ENCODE assay signal across 7 cellular contexts in genomic region chr5:132415516-132415915, GRCh38. TPM values are rescaled to one million over a fixed set of nuclear protein-coding genes. Genes with fewer than 3 reads are reported as not detected.
DNase-seq lines count a peak whose midpoint lies in the region; ATAC-seq, FAIRE-seq and TF ChIP-seq lines count a peak whose summit lies in the region.
"Not testable (repeated sequence)": the region's sequence is repeated elsewhere in the genome, so short reads cannot be mapped to it uniquely, and the experiment has no call there.

No MANE protein-coding gene starts in this region.

- H3K27ac ChIP-seq in RWPE1 (peak overlapping the region; percentile 86), adrenal gland (peak overlapping the region in 3 of 5 donors; percentile 12 to 75 (median 53)), esophagus muscularis mucosa (replicated peaks in 1 of 4) (peak overlapping the region; percentile 96 to 99 (median 98)), right lobe of liver (peak overlapping the region; percentile 76 to 99 (median 98)), osteoblast (ENCODE audit: low read depth, low read length) (peak overlapping the region; percentile 90), stomach smooth muscle (ENCODE audit: low read length) (peak overlapping the region; percentile 7)

- not testable (repeated sequence) for TF ChIP-seq EP300 in esophagus muscularis mucosa (IDR thresholded peaks at IDR 0.05)

- H3K9me3 ChIP-seq in adrenal gland (replicated peaks in 1 of 3); esophagus muscularis mucosa; right lobe of liver; osteoblast (ENCODE audit: low read depth, low read length); stomach smooth muscle (ENCODE audit: control insufficient read depth in 2 of 2, low read length in 2 of 2): not testable (repeated sequence)

- H3K9ac ChIP-seq in stomach smooth muscle (ENCODE audit: low read length in 2 of 2): peak overlapping the region in 1 of 2 donors; percentile 40

- POLR2A ChIA-PET in RWPE1 (lab: Yijun Ruan, JAX; ENCODE audit: low non-redundant PET): not testable (repeated sequence)

- H3K27me3 ChIP-seq in adrenal gland; esophagus muscularis mucosa; right lobe of liver; osteoblast (ENCODE audit: insufficient read depth, low read length); stomach smooth muscle (ENCODE audit: control insufficient read depth in 1 of 2, insufficient read depth in 2 of 2, low read length in 2 of 2): not testable (repeated sequence)

- H3K4me1 ChIP-seq in adrenal gland (replicated peaks in 1 of 2) (peaks cover 38 to 76% of the 10 kb centered on the region in 2 donors), esophagus muscularis mucosa (peaks cover 84 to 94% (median 90%) of the 10 kb centered on the region in 4 donors), right lobe of liver (peaks cover 0 to 81% (median 38%) of the 10 kb centered on the region in 4 donors), osteoblast (ENCODE audit: insufficient read depth, low read length) (peaks cover 59% of the 10 kb centered on the region), stomach smooth muscle (ENCODE audit: control insufficient read depth, insufficient read depth, low read length) (peaks cover 37% of the 10 kb centered on the region)

- H4K20me1 ChIP-seq in osteoblast (ENCODE audit: insufficient read depth, low read length): not testable (repeated sequence)

- FAIRE-seq in GM12892 (lab: Jason Lieb, UNC): peak; percentile 50

- peaks cover 56% of the 10 kb centered on the region for H3K79me2 ChIP-seq in osteoblast (ENCODE audit: insufficient read depth, low read length)

- 85 to 89% (median 87%) methylated on average over 7 of the region's 7 CpGs for WGBS in adrenal gland, 4 donors
- 91% methylated on average over 7 of the region's 7 CpGs for WGBS in esophagus muscularis mucosa
- WGBS in right lobe of liver (ENCODE audit: insufficient coverage, low coverage, low lambda C conversion rate, missing lambda C conversion rate): 72% methylated on average over 7 of the region's 7 CpGs

- H3K36me3 ChIP-seq in adrenal gland (replicated peaks in 1 of 2); esophagus muscularis mucosa; right lobe of liver; osteoblast (ENCODE audit: insufficient read depth, low read length); stomach smooth muscle (ENCODE audit: control insufficient read depth in 2 of 2, insufficient read depth in 2 of 2, low read length in 2 of 2): not testable (repeated sequence)

- intact Hi-C loops in adrenal gland (cut with DNase I) (loop anchor here in 1 of 2 donors (5.0 kb wide), 1 partner anchor 87 kb away; no protein-coding TSS in a partner anchor), right lobe of liver (cut with DNase I) (loop anchor here in 1 of 2 donors (10.0 kb wide), 1 partner anchor 49 kb away; no protein-coding TSS in a partner anchor)
- intact Hi-C loops in esophagus muscularis mucosa (cut with DNase I): not testable (repeated sequence)

- not testable (repeated sequence) for H3K4me3 ChIP-seq in adrenal gland; esophagus muscularis mucosa; right lobe of liver; osteoblast (ENCODE audit: insufficient read depth, low read length); stomach smooth muscle (ENCODE audit: low read length in 2 of 2)

- not testable (repeated sequence) for H2AFZ ChIP-seq in osteoblast (ENCODE audit: low read length)

- not testable (repeated sequence) for ATAC-seq in right lobe of liver

- TF ChIP-seq CTCF in RWPE1 (conservative IDR thresholded peaks at IDR 0.05; ENCODE audit: low read depth); adrenal gland (IDR thresholded peaks at IDR 0.05); esophagus muscularis mucosa (IDR thresholded peaks at IDR 0.05); right lobe of liver (IDR thresholded peaks at IDR 0.05); osteoblast (IDR thresholded peaks at IDR 0.05; ENCODE audit: extremely low read depth, low read depth, low read length): not testable (repeated sequence)

- not testable (repeated sequence) for DNase-seq in GM12892 (ENCODE audit: insufficient read length); RWPE1 (ENCODE audit: low spot score); adrenal gland; right lobe of liver; osteoblast (ENCODE audit: insufficient read length, low spot score, missing footprints)
- DNase-seq in esophagus muscularis mucosa (ENCODE audit: extremely low spot score): peak; percentile 39

- not testable (repeated sequence) for TF ChIP-seq POLR2A in GM12892 (IDR thresholded peaks at IDR 0.05; ENCODE audit: low read depth, low read length); adrenal gland (IDR thresholded peaks at IDR 0.05); esophagus muscularis mucosa (IDR thresholded peaks at IDR 0.05; ENCODE audit: low read depth); right lobe of liver (IDR thresholded peaks at IDR 0.05)

- CTCF ChIA-PET in RWPE1 (lab: Yijun Ruan, JAX): interaction anchor here (0.6 to 2.7 kb wide), 6 partner anchors 13 to 289 kb away, joined by 3 to 17 read pairs (median 3); partner anchors contain the start of gene IRF1

- peak overlapping the region; percentile 47 for H3K4me2 ChIP-seq in osteoblast (ENCODE audit: insufficient read depth, low read length)

RNA-seq across cellular contexts. Expression of gene SLC22A5, which starts 46.0 kb away (rescaled TPM):
- 1.5 TPM for polyA plus RNA-seq in GM12892 (2012; ENCODE audit: missing spikeins)
- total RNA-seq in adrenal gland (10 to 100 TPM; 11.1 to 24.1 (median 16.5) TPM), esophagus muscularis mucosa (1 to 10 TPM; 6.2 to 8.8 (median 7.5) TPM), right lobe of liver (10 to 100 TPM in 1 of 6 experiments, 1 to 10 TPM in 5; 4.7 to 11.1 (median 6.5) TPM), osteoblast (3.8 and 5.4 TPM in 2 replicates)
- 10 to 100 TPM in 1 of 3 donors, 1 to 10 TPM in 2; 9.6 to 12.6 (median 9.8) TPM for polyA plus RNA-seq in adrenal gland

Comparison
In these comparisons a context has a peak if more than half of its experiments do, and no peak if none do; other contexts are left out.
1. H3K27ac ChIP-seq: peak in every context shown above with its lines; median percentile 98 in esophagus muscularis mucosa; 98 in right lobe of liver; 90 in osteoblast; 86 in RWPE1; 53 in adrenal gland; 7 in stomach smooth muscle.